Comparison of ENCODE assay signal across 10 cellular contexts in the genomic region with DNA sequence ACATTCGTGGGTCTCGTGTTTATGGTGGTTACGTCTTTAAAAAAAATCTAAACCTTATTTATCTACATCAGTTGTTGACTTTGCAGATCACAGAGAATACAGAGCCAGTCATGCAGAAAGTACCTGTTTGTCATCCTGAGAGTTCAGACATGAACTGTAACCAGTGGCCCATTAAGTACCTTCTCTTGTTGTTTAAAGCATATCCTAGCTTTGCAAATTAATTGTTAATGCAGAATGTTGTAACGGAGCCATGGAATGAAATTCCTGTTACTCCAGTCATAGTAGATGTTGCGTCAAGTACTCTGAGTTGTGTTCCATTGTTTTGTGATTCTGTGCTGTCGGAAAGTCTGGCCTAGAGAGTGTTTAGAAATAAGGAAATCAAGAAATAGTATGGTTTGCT.
DNase-seq lines count a peak whose midpoint lies in the region; ATAC-seq and TF ChIP-seq lines count a peak whose summit lies in the region.
"Had no signal": no experiment of that assay in that cellular context is flagged by ENCODE, and none has a peak within 500 bp of the region (broad histone marks: within the 10 kb centered on the region; RNA-seq: fewer than 3 reads in every experiment).

No MANE protein-coding gene starts in this region.

- H3K79me2 ChIP-seq in GM23248 (ENCODE audit: insufficient read depth) (peaks cover 47% of the 10 kb centered on the region), OCI-LY1 (ENCODE audit: insufficient read depth, low read length) (no peaks in the 10 kb centered on the region)

- H3K4me2 ChIP-seq in GM23248 (ENCODE audit: unreplicated experiment) (peak overlapping the region; percentile 67), OCI-LY1 (ENCODE audit: low read length) (peak overlapping the region; percentile 25; the same call in 1 of the 2 replicates)

- peaks cover 17% of the 10 kb centered on the region for H3F3A ChIP-seq in GM23248 (ENCODE audit: insufficient read depth)
- H3F3A ChIP-seq in OCI-LY1 (ENCODE audit: insufficient read depth, low read length) = no peaks in the 10 kb centered on the region

- H3K9me3 Mint-ChIP-seq in activated naive CD8-positive, alpha-beta T cell treated with anti-CD3 and anti-CD28 coated beads for 36 hours = peaks cover 4% of the 10 kb centered on the region

- no peak overlapping the region for H3K4me3 Mint-ChIP-seq in activated naive CD8-positive, alpha-beta T cell treated with anti-CD3 and anti-CD28 coated beads for 36 hours
- H3K4me3 Mint-ChIP-seq: activated B cell treated with CpG ODN at 0.5 μM for 24 hours had no signal

- H3K27me3 Mint-ChIP-seq in activated naive CD8-positive, alpha-beta T cell treated with anti-CD3 and anti-CD28 coated beads for 36 hours = peaks cover 9% of the 10 kb centered on the region
- H3K27me3 Mint-ChIP-seq: activated B cell treated with CpG ODN at 0.5 μM for 24 hours had no signal

- DNase-seq in AG08395 (ENCODE audit: low spot score) (peak; percentile 65), GM23248 (peak; percentile 89), NCI-H1694 (lab: John Stamatoyannopoulos, UW) (no peak), T-helper 1 cell (no peak), NCI-H1436 treated with DMSO at 0.1 percent for 48 hours (lab: John Stamatoyannopoulos, UW) (no peak)
- no peak for DNase-seq in activated naive CD8-positive, alpha-beta T cell treated with anti-CD3 and anti-CD28 coated beads for 36 hours
- DNase-seq: activated B cell treated with CpG ODN at 0.5 μM for 24 hours, Calu3 had no signal

- TF ChIP-seq POLR2A in gastroesophageal sphincter (IDR thresholded peaks at IDR 0.05) = no peak

- H3K36me3 ChIP-seq in GM23248 (ENCODE audit: low read depth) (peaks cover 9% of the 10 kb centered on the region; the same call in 1 of the 2 replicates), OCI-LY1 (ENCODE audit: insufficient read depth, low read length) (peaks cover 27% of the 10 kb centered on the region), gastroesophageal sphincter (peaks cover 0 to 15% of the 10 kb centered on the region in 2 donors)

- H3K27ac Mint-ChIP-seq in activated naive CD8-positive, alpha-beta T cell treated with anti-CD3 and anti-CD28 coated beads for 36 hours = no peak overlapping the region
- H3K27ac Mint-ChIP-seq: activated B cell treated with CpG ODN at 0.5 μM for 24 hours had no signal

- TF ChIP-seq CTCF in OCI-LY1 (IDR thresholded peaks at IDR 0.05; ENCODE audit: low read length) (no peak), gastroesophageal sphincter (IDR thresholded peaks at IDR 0.05) (no peak)

- no peaks in the 10 kb centered on the region for H3K4me1 Mint-ChIP-seq in activated naive CD8-positive, alpha-beta T cell treated with anti-CD3 and anti-CD28 coated beads for 36 hours
- H3K4me1 Mint-ChIP-seq: activated B cell treated with CpG ODN at 0.5 μM for 24 hours had no signal

- H4K20me1 ChIP-seq in GM23248 (ENCODE audit: insufficient read depth) (no peaks in the 10 kb centered on the region), OCI-LY1 (ENCODE audit: insufficient read depth, low read length) (no peaks in the 10 kb centered on the region)

- H3K27me3 ChIP-seq in GM23248 (replicated peaks; ENCODE audit: insufficient read depth) (no peaks in the 10 kb centered on the region), OCI-LY1 (ENCODE audit: insufficient read depth, low read length) (no peaks in the 10 kb centered on the region), gastroesophageal sphincter (no peaks in the 10 kb centered on the region)

- H3K9me3 ChIP-seq in GM23248 (ENCODE audit: low read depth) (no peaks in the 10 kb centered on the region), OCI-LY1 (ENCODE audit: low read length) (no peaks in the 10 kb centered on the region), gastroesophageal sphincter (no peaks in the 10 kb centered on the region)

- H2AFZ ChIP-seq in GM23248 (no peak overlapping the region), OCI-LY1 (ENCODE audit: low read length) (no peak overlapping the region)

- no peak for TF ChIP-seq EP300 in gastroesophageal sphincter (IDR thresholded peaks at IDR 0.05)

- H3K9ac ChIP-seq in GM23248 (peak overlapping the region; percentile 19; the same call in 1 of the 2 replicates), OCI-LY1 (ENCODE audit: low read length) (no peak overlapping the region)

- peak; percentile 80 for ATAC-seq in gastroesophageal sphincter

- H3K4me1 ChIP-seq in GM23248 (ENCODE audit: insufficient read depth) (peaks cover 28% of the 10 kb centered on the region), OCI-LY1 (ENCODE audit: insufficient read depth, low read length, severe bottlenecking) (peaks cover 65% of the 10 kb centered on the region), gastroesophageal sphincter (peaks cover 0 to 15% (median 0%) of the 10 kb centered on the region in 3 donors)

- in situ Hi-C loops in GM23248 (cut with MboI) = no loop called here

- peak overlapping the region; percentile 57 for H3K27ac ChIP-seq in GM23248
- peak overlapping the region; percentile 64 for H3K27ac ChIP-seq in OCI-LY1 (ENCODE audit: low read depth, low read length, poor library complexity, severe bottlenecking)
- H3K27ac ChIP-seq in gastroesophageal sphincter = no peak overlapping the region

- no peaks in the 10 kb centered on the region for H3K36me3 Mint-ChIP-seq in activated naive CD8-positive, alpha-beta T cell treated with anti-CD3 and anti-CD28 coated beads for 36 hours

- WGBS in GM23248 (ENCODE audit: low coverage in 1 of 2, low lambda C conversion rate in 2 of 2, missing lambda C conversion rate in 2 of 2), 2 experiments = 52% methylated on average over 6 of the region's 6 CpGs
- WGBS in gastroesophageal sphincter (ENCODE audit: low coverage in 1 of 2), 2 donors = 64 to 69% methylated on average over 6 of the region's 6 CpGs

- H3K9me2 ChIP-seq in GM23248 (ENCODE audit: insufficient read depth) = no peaks in the 10 kb centered on the region; the same call in 1 of the 2 replicates
- H3K9me2 ChIP-seq in OCI-LY1 (ENCODE audit: low read depth, low read length) = no peaks in the 10 kb centered on the region

- H3K4me3 ChIP-seq in GM23248 (peak overlapping the region; percentile 3; the same call in 1 of the 2 replicates), OCI-LY1 (ENCODE audit: low read depth, low read length, poor library complexity, severe bottlenecking) (no peak overlapping the region), gastroesophageal sphincter (no peak overlapping the region)

Comparison
In these comparisons a context has a peak if more than half of its experiments do, and no peak if none do; other contexts are left out.
1. DNase-seq: peak in AG08395 (single experiment) and GM23248 (single experiment); none in NCI-H1694 (single experiment), activated naive CD8-positive, alpha-beta T cell treated with anti-CD3 and anti-CD28 coated beads for 36 hours (single experiment), T-helper 1 cell (0 of 5) and NCI-H1436 treated with DMSO at 0.1 percent for 48 hours (single experiment).
2. H3K27ac ChIP-seq: peak in GM23248 (single experiment) and OCI-LY1 (single experiment); none in gastroesophageal sphincter (0 of 4).